ENCODE assay signal across 16 cellular contexts in genomic region chr21:42530167-42530518, GRCh38. TPM values are rescaled to one million over a fixed set of nuclear protein-coding genes. Genes with fewer than 3 reads are reported as not detected.
A peak's percentile ranks its signal among the peaks of the same experiment; 100 is the strongest.
DNase-seq lines count a peak whose midpoint lies in the region; ATAC-seq and TF ChIP-seq lines count a peak whose summit lies in the region.
"Had no signal": no experiment of that assay in that cellular context is flagged by ENCODE, and none has a peak within 500 bp of the region (broad histone marks: within the 10 kb centered on the region; RNA-seq: fewer than 3 reads in every experiment).

No MANE protein-coding gene starts in this region.

- no peak overlapping the region for H3K4me3 ChIP-seq in CD8-positive, alpha-beta T cell (ENCODE audit: low read depth, low read length)
- H3K4me3 ChIP-seq in tibial artery = no peak overlapping the region
- H3K4me3 ChIP-seq: gastroesophageal sphincter had no signal

- no peaks in the 10 kb centered on the region for H3K9me3 Mint-ChIP-seq in activated CD8-positive, alpha-beta memory T cell treated with anti-CD3 and anti-CD28 coated beads, Interleukin-2, amount 10 ng/mL, durations not matched to agents 7 days and 5 days (ENCODE audit: low read depth)
- no peaks in the 10 kb centered on the region for H3K9me3 Mint-ChIP-seq in CD8-positive, alpha-beta T cell
- H3K9me3 Mint-ChIP-seq in activated B cell treated with CpG ODN at 0.5 μM for 24 hours = no peaks in the 10 kb centered on the region
- H3K9me3 Mint-ChIP-seq: nephron; stimulated activated naive CD8-positive, alpha-beta T cell treated with anti-CD3 and anti-CD28 coated beads, Interleukin-15, amount 100 ng/mL, for 72 hours had no signal

- H3K9me3 ChIP-seq in CD8-positive, alpha-beta T cell (ENCODE audit: low read length) = no peaks in the 10 kb centered on the region
- H3K9me3 ChIP-seq in tibial artery = no peaks in the 10 kb centered on the region
- H3K9me3 ChIP-seq: gastroesophageal sphincter had no signal

- no peak for TF ChIP-seq CTCF in CD8-positive, alpha-beta T cell (IDR thresholded peaks at IDR 0.05)
- no peak for TF ChIP-seq CTCF in activated B cell treated with CpG ODN at 0.5 μM for 24 hours (IDR thresholded peaks at IDR 0.05)
- no peak for TF ChIP-seq CTCF in tibial artery (IDR thresholded peaks at IDR 0.05)

- H3K27ac Mint-ChIP-seq in activated CD8-positive, alpha-beta memory T cell treated with anti-CD3 and anti-CD28 coated beads, Interleukin-2, amount 10 ng/mL, durations not matched to agents 7 days and 5 days = no peak overlapping the region
- peak overlapping the region; percentile 80 for H3K27ac Mint-ChIP-seq in CD8-positive, alpha-beta T cell
- H3K27ac Mint-ChIP-seq in activated B cell treated with CpG ODN at 0.5 μM for 24 hours = peak overlapping the region; percentile 75
- H3K27ac Mint-ChIP-seq: progenitor cell of endocrine pancreas; stimulated activated naive CD8-positive, alpha-beta T cell treated with anti-CD3 and anti-CD28 coated beads, Interleukin-15, amount 100 ng/mL, for 72 hours had no signal

- peaks cover 37% of the 10 kb centered on the region for H3K4me1 Mint-ChIP-seq in activated CD8-positive, alpha-beta memory T cell treated with anti-CD3 and anti-CD28 coated beads, Interleukin-2, amount 10 ng/mL, durations not matched to agents 7 days and 5 days
- peaks cover 54% of the 10 kb centered on the region for H3K4me1 Mint-ChIP-seq in CD8-positive, alpha-beta T cell (ENCODE audit: low read depth)
- peaks cover 90% of the 10 kb centered on the region for H3K4me1 Mint-ChIP-seq in activated B cell treated with CpG ODN at 0.5 μM for 24 hours

- H3K27me3 ChIP-seq in CD8-positive, alpha-beta T cell (ENCODE audit: insufficient read depth, low read length) = no peaks in the 10 kb centered on the region
- no peaks in the 10 kb centered on the region for H3K27me3 ChIP-seq in tibial artery
- H3K27me3 ChIP-seq: gastroesophageal sphincter had no signal

- H3K27ac ChIP-seq in CD8-positive, alpha-beta T cell (ENCODE audit: low read depth, low read length) = no peak overlapping the region
- H3K27ac ChIP-seq in tibial artery = no peak overlapping the region
- H3K27ac ChIP-seq: gastroesophageal sphincter had no signal

- peaks cover 4% of the 10 kb centered on the region for H3K36me3 ChIP-seq in CD8-positive, alpha-beta T cell (ENCODE audit: insufficient read depth, low read length)
- H3K36me3 ChIP-seq in tibial artery = peaks cover 0 to 23% (median under 1%) of the 10 kb centered on the region in 3 donors

- DNase-seq in activated CD8-positive, alpha-beta memory T cell treated with anti-CD3 and anti-CD28 coated beads for 24 hours = peak; percentile 54
- DNase-seq in activated CD8-positive, alpha-beta memory T cell treated with anti-CD3 and anti-CD28 coated beads, Interleukin-2, amount 10 ng/mL, durations not matched to agents 7 days and 5 days = no peak
- DNase-seq in CD8-positive, alpha-beta T cell = no peak
- DNase-seq in activated B cell treated with CpG ODN at 0.5 μM for 24 hours (no peak), posterior cingulate gyrus (peak in 7 of 10 donors; percentile 48 to 94 (median 69)), NCI-H526 (lab: John Stamatoyannopoulos, UW) (no peak), cortex of kidney (lab: John Stamatoyannopoulos, UW) (no peak), tibial artery (no peak)
- DNase-seq: COR-L47, erythroblast, NCI-H2171 treated with DMSO at 0.1 percent for 48 hours had no signal

- CTCF ChIA-PET in activated CD8-positive, alpha-beta memory T cell treated with anti-CD3 and anti-CD28 coated beads, Interleukin-2, amount 10 ng/mL, durations not matched to agents 7 days and 5 days (lab: Charles Lee) = no interaction called here
- CTCF ChIA-PET in CD8-positive, alpha-beta T cell (lab: Charles Lee) = no interaction called here
- CTCF ChIA-PET in activated B cell treated with CpG ODN at 0.5 μM for 24 hours (lab: Charles Lee) = no interaction called here

- H3K4me1 ChIP-seq in CD8-positive, alpha-beta T cell (ENCODE audit: insufficient read depth, low read length) = peaks cover 40% of the 10 kb centered on the region
- H3K4me1 ChIP-seq in tibial artery = peaks cover 0 to 34% (median 31%) of the 10 kb centered on the region in 4 donors

- no peak overlapping the region for H3K4me3 Mint-ChIP-seq in activated CD8-positive, alpha-beta memory T cell treated with anti-CD3 and anti-CD28 coated beads, Interleukin-2, amount 10 ng/mL, durations not matched to agents 7 days and 5 days
- no peak overlapping the region for H3K4me3 Mint-ChIP-seq in CD8-positive, alpha-beta T cell
- H3K4me3 Mint-ChIP-seq in activated B cell treated with CpG ODN at 0.5 μM for 24 hours = no peak overlapping the region
- H3K4me3 Mint-ChIP-seq: nephron had no signal

- no peak for ATAC-seq in activated CD8-positive, alpha-beta memory T cell treated with anti-CD3 and anti-CD28 coated beads, Interleukin-2, amount 10 ng/mL, durations not matched to agents 7 days and 5 days
- ATAC-seq in CD8-positive, alpha-beta T cell = no peak
- ATAC-seq in activated B cell treated with CpG ODN at 0.5 μM for 24 hours (ENCODE audit: low read depth) = no peak
- ATAC-seq: gastroesophageal sphincter; stimulated activated naive CD8-positive, alpha-beta T cell treated with anti-CD3 and anti-CD28 coated beads, Interleukin-15, amount 100 ng/mL, for 72 hours had no signal

- POLR2A ChIA-PET in CD8-positive, alpha-beta T cell (lab: Charles Lee) = no interaction called here
- POLR2A ChIA-PET in activated B cell treated with CpG ODN at 0.5 μM for 24 hours (lab: Charles Lee) = interaction anchor here (0.7 kb wide), 1 partner anchor 286 kb away, joined by 3 read pairs; no protein-coding TSS in a partner anchor

- peaks cover 13% of the 10 kb centered on the region for H3K36me3 Mint-ChIP-seq in activated CD8-positive, alpha-beta memory T cell treated with anti-CD3 and anti-CD28 coated beads, Interleukin-2, amount 10 ng/mL, durations not matched to agents 7 days and 5 days
- H3K36me3 Mint-ChIP-seq in CD8-positive, alpha-beta T cell = peaks cover 38% of the 10 kb centered on the region
- peaks cover 53% of the 10 kb centered on the region for H3K36me3 Mint-ChIP-seq in activated B cell treated with CpG ODN at 0.5 μM for 24 hours (ENCODE audit: low read depth)

- H3K27me3 Mint-ChIP-seq in activated CD8-positive, alpha-beta memory T cell treated with anti-CD3 and anti-CD28 coated beads, Interleukin-2, amount 10 ng/mL, durations not matched to agents 7 days and 5 days = no peaks in the 10 kb centered on the region
- no peaks in the 10 kb centered on the region for H3K27me3 Mint-ChIP-seq in CD8-positive, alpha-beta T cell (ENCODE audit: low read depth)
- no peaks in the 10 kb centered on the region for H3K27me3 Mint-ChIP-seq in activated B cell treated with CpG ODN at 0.5 μM for 24 hours
- H3K27me3 Mint-ChIP-seq: progenitor cell of endocrine pancreas; stimulated activated naive CD8-positive, alpha-beta T cell treated with anti-CD3 and anti-CD28 coated beads, Interleukin-15, amount 100 ng/mL, for 72 hours had no signal

- intact Hi-C loops in CD8-positive, alpha-beta T cell (cut with DNase I, micrococcal nuclease) = no loop called here
- intact Hi-C loops in activated B cell treated with CpG ODN at 0.5 μM for 24 hours (cut with micrococcal nuclease) = loop anchor here (10.0 kb wide), 1 partner anchor 525 kb away; no protein-coding TSS in a partner anchor
- intact Hi-C loops in posterior cingulate gyrus (cut with DNase I) = loop anchor here (1.0 to 10.0 kb wide), 2 partner anchors 34 to 385 kb away; partner anchors contain the start of gene RSPH1
- intact Hi-C loops in tibial artery (cut with DNase I; ENCODE audit: low total_unique reads) = no loop called here

RNA-seq across cellular contexts. Expression of gene SLC37A1, which starts 16.5 kb away (rescaled TPM):
- 10 to 100 TPM; 14.0 to 14.8 TPM for total RNA-seq in activated CD8-positive, alpha-beta memory T cell treated with anti-CD3 and anti-CD28 coated beads, Interleukin-2, amount 10 ng/mL, durations not matched to agents 7 days and 5 days
- 10 to 100 TPM; 24.2 to 25.9 TPM for total RNA-seq in CD8-positive, alpha-beta T cell
- total RNA-seq in activated B cell treated with CpG ODN at 0.5 μM for 24 hours = 39.8 and 47.9 TPM in 2 replicates

RNA-seq across cellular contexts. Expression of gene RSPH1, which starts 34.1 kb away (rescaled TPM):
- total RNA-seq in activated CD8-positive, alpha-beta memory T cell treated with anti-CD3 and anti-CD28 coated beads, Interleukin-2, amount 10 ng/mL, durations not matched to agents 7 days and 5 days = not detected
- total RNA-seq in CD8-positive, alpha-beta T cell = under 1 TPM in 1 of 2 experiments, not detected in 1; 0.16 TPM
- total RNA-seq in activated B cell treated with CpG ODN at 0.5 μM for 24 hours = 0.38 TPM in 1 of 2 replicates, not detected in the other
- total RNA-seq: dermis microvascular lymphatic vessel endothelial cell had no signal

Comparison
In these comparisons a context has a peak if more than half of its experiments do, and no peak if none do; other contexts are left out.
1. DNase-seq: peak in activated CD8-positive, alpha-beta memory T cell treated with anti-CD3 and anti-CD28 coated beads for 24 hours (single experiment) and posterior cingulate gyrus (7 of 10); none in activated CD8-positive, alpha-beta memory T cell treated with anti-CD3 and anti-CD28 coated beads, Interleukin-2, amount 10 ng/mL, durations not matched to agents 7 days and 5 days (single experiment), CD8-positive, alpha-beta T cell (0 of 7), activated B cell treated with CpG ODN at 0.5 μM for 24 hours (single experiment), NCI-H526 (0 of 2), cortex of kidney (single experiment) and tibial artery (0 of 2).
2. intact Hi-C loops: an anchor here in activated B cell treated with CpG ODN at 0.5 μM for 24 hours (10.0 kb wide) and posterior cingulate gyrus (1.0 to 10.0 kb wide); none called in CD8-positive, alpha-beta T cell and tibial artery.